Comparison of ENCODE assay signal across 26 cellular contexts in genomic region chr7:151035902-151036301, GRCh38.
"Had no signal": no experiment of that assay in that cellular context is flagged by ENCODE, and none has a peak within 500 bp of the region (broad histone marks: within the 10 kb centered on the region; RNA-seq: fewer than 3 reads in every experiment).

No MANE protein-coding gene starts in this region.

- H3K4me3 Mint-ChIP-seq: activated CD4-positive, alpha-beta memory T cell treated with anti-CD3 and anti-CD28 coated beads, Interleukin-2, amount 10 ng/mL, durations not matched to agents 7 days and 5 days; activated CD4-positive, alpha-beta T cell treated with anti-CD3 and anti-CD28 coated beads for 36 hours; activated CD4-positive, alpha-beta T cell treated with anti-CD3 and anti-CD28 coated beads, Interleukin-2, amount 10 ng/mL, durations not matched to agents 24 days and 14 days; activated naive CD4-positive, alpha-beta T cell treated with anti-CD3 and anti-CD28 coated beads, Interleukin-2, amount 10 ng/mL, durations not matched to agents 7 days and 5 days; activated naive CD8-positive, alpha-beta T cell treated with anti-CD3 and anti-CD28 coated beads, Interleukin-2, amount 10 ng/mL, durations not matched to agents 7 days and 5 days; activated T-cell treated with anti-CD3 and anti-CD28 coated beads, Interleukin-2, amount 50 U/mL, for 24 hours; activated T-cell treated with anti-CD3 and anti-CD28 coated beads, Interleukin-2, amount 50 U/mL, for 72 hours; brain had no signal

- H3K9me3 Mint-ChIP-seq: activated CD4-positive, alpha-beta memory T cell treated with anti-CD3 and anti-CD28 coated beads, Interleukin-2, amount 10 ng/mL, durations not matched to agents 7 days and 5 days; activated CD4-positive, alpha-beta T cell treated with anti-CD3 and anti-CD28 coated beads, Interleukin-2, amount 10 ng/mL, durations not matched to agents 24 days and 14 days; activated naive CD4-positive, alpha-beta T cell treated with anti-CD3 and anti-CD28 coated beads, Interleukin-2, amount 10 ng/mL, durations not matched to agents 7 days and 5 days; activated naive CD4-positive, alpha-beta T cell treated with anti-CD3 and anti-CD28 coated beads, Interleukin-2, amount 50 U/mL, for 72 hours; activated naive CD8-positive, alpha-beta T cell treated with anti-CD3 and anti-CD28 coated beads, Interleukin-2, amount 10 ng/mL, durations not matched to agents 7 days and 5 days; activated T-cell treated with anti-CD3 and anti-CD28 coated beads, Interleukin-2, amount 50 U/mL, for 24 hours; activated T-cell treated with anti-CD3 and anti-CD28 coated beads, Interleukin-2, amount 50 U/mL, for 72 hours; brain had no signal

- H3K36me3 Mint-ChIP-seq: activated naive CD4-positive, alpha-beta T cell treated with anti-CD3 and anti-CD28 coated beads, Interleukin-2, amount 50 U/mL, for 72 hours had no signal

- H3K27me3 Mint-ChIP-seq: activated CD4-positive, alpha-beta memory T cell treated with anti-CD3 and anti-CD28 coated beads, Interleukin-2, amount 10 ng/mL, durations not matched to agents 7 days and 5 days; activated CD4-positive, alpha-beta T cell treated with anti-CD3 and anti-CD28 coated beads for 36 hours; activated CD4-positive, alpha-beta T cell treated with anti-CD3 and anti-CD28 coated beads, Interleukin-2, amount 10 ng/mL, durations not matched to agents 24 days and 14 days; activated naive CD4-positive, alpha-beta T cell treated with anti-CD3 and anti-CD28 coated beads, Interleukin-2, amount 10 ng/mL, durations not matched to agents 7 days and 5 days; activated naive CD8-positive, alpha-beta T cell treated with anti-CD3 and anti-CD28 coated beads, Interleukin-2, amount 10 ng/mL, durations not matched to agents 7 days and 5 days; activated T-cell treated with anti-CD3 and anti-CD28 coated beads, Interleukin-2, amount 50 U/mL, for 24 hours; brain had no signal

- H3K27ac ChIP-seq: ascending aorta, breast epithelium, cardiac muscle cell, colonic mucosa had no signal

- H3K27ac Mint-ChIP-seq: activated CD4-positive, alpha-beta memory T cell treated with anti-CD3 and anti-CD28 coated beads, Interleukin-2, amount 10 ng/mL, durations not matched to agents 7 days and 5 days; activated CD4-positive, alpha-beta T cell treated with anti-CD3 and anti-CD28 coated beads for 36 hours; activated CD4-positive, alpha-beta T cell treated with anti-CD3 and anti-CD28 coated beads, Interleukin-2, amount 10 ng/mL, durations not matched to agents 24 days and 14 days; activated naive CD4-positive, alpha-beta T cell treated with anti-CD3 and anti-CD28 coated beads, Interleukin-2, amount 10 ng/mL, durations not matched to agents 7 days and 5 days; activated naive CD8-positive, alpha-beta T cell treated with anti-CD3 and anti-CD28 coated beads, Interleukin-2, amount 10 ng/mL, durations not matched to agents 7 days and 5 days; activated T-cell treated with anti-CD3 and anti-CD28 coated beads, Interleukin-2, amount 50 U/mL, for 24 hours; activated T-cell treated with anti-CD3 and anti-CD28 coated beads, Interleukin-2, amount 50 U/mL, for 72 hours; brain had no signal

- ATAC-seq: activated CD4-positive, alpha-beta T cell treated with anti-CD3 and anti-CD28 coated beads for 36 hours; activated naive CD4-positive, alpha-beta T cell treated with anti-CD3 and anti-CD28 coated beads, Interleukin-2, amount 50 U/mL, for 72 hours; activated T-cell treated with anti-CD3 and anti-CD28 coated beads, Interleukin-2, amount 50 U/mL, for 72 hours; esophagus mucosa had no signal

- DNase-seq: activated CD4-positive, alpha-beta memory T cell treated with anti-CD3 and anti-CD28 coated beads, Interleukin-2, amount 10 ng/mL, durations not matched to agents 7 days and 5 days; activated CD4-positive, alpha-beta T cell treated with anti-CD3 and anti-CD28 coated beads for 36 hours; activated CD4-positive, alpha-beta T cell treated with anti-CD3 and anti-CD28 coated beads, Interleukin-2, amount 10 ng/mL, durations not matched to agents 24 days and 14 days; activated CD4-positive, CD25-positive, alpha-beta regulatory T cell; activated CD4-positive, CD25-positive, alpha-beta regulatory T cell treated with anti-CD3 and anti-CD28 coated beads, Interleukin-2, amount 50 U/mL, for 72 hours; activated CD8-positive, alpha-beta memory T cell treated with anti-CD3 and anti-CD28 coated beads, Interleukin-2, amount 50 U/mL, for 48 hours; activated gamma-delta T cell; activated naive CD4-positive, alpha-beta T cell; activated naive CD4-positive, alpha-beta T cell treated with anti-CD3 and anti-CD28 coated beads, Interleukin-2, amount 10 ng/mL, durations not matched to agents 7 days and 5 days; activated naive CD8-positive, alpha-beta T cell treated with anti-CD3 and anti-CD28 coated beads, Interleukin-2, amount 10 ng/mL, durations not matched to agents 7 days and 5 days; activated T-cell treated with anti-CD3 and anti-CD28 coated beads for 4 hours; activated T-cell treated with anti-CD3 and anti-CD28 coated beads, Interleukin-2, amount 50 U/mL, for 24 hours; activated T-cell treated with anti-CD3 and anti-CD28 coated beads, Interleukin-2, amount 50 U/mL, for 72 hours; central memory CD4-positive, alpha-beta T cell; cerebellar nuclear complex; colonic mucosa; effector CD8-positive, alpha-beta T cell; foreskin fibroblast; head of caudate nucleus; T-helper 2 cell had no signal
